Comparison of ENCODE assay signal across 8 cellular contexts in the genomic region with DNA sequence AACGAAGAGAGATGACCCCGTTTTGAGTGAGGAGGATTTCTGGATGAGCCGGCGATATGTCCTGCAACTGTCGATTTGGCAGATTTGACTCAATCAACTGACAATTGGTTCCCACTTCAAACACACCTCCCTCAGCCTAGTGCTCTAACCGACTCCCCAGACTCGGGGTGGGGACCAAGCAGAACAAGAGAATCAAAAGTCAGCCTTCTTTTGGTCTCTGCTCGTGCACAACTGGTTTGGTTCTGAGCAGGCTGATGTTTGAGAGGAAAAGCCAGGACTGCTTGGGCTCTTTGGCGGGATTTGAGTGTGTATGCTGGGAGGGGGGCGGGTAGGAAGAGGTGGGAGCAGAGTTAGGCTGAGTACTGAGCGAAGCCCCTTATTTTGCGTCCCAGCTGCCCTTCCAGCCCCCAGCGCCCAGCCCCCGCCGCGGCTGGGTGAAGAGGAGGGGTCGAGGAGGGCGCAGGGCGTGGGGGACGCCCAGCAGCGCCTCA.
DNase-seq lines count a peak whose midpoint lies in the region; ATAC-seq and TF ChIP-seq lines count a peak whose summit lies in the region.

No MANE protein-coding gene starts in this region.

- peak overlapping the region; percentile 55 for H3K4me3 ChIP-seq in AG04449 (ENCODE audit: low read depth, low read length)
- peak overlapping the region; percentile 67 for H3K4me3 ChIP-seq in iPS-11a (ENCODE audit: low read depth, low read length)

- peaks cover 59% of the 10 kb centered on the region for H3K27me3 Mint-ChIP-seq in activated naive CD8-positive, alpha-beta T cell treated with anti-CD3 and anti-CD28 coated beads for 36 hours

- H3K4me3 Mint-ChIP-seq in activated naive CD8-positive, alpha-beta T cell treated with anti-CD3 and anti-CD28 coated beads for 36 hours, result peak overlapping the region; percentile 61
- H3K4me3 Mint-ChIP-seq in stimulated activated effector memory CD8-positive, alpha-beta T cell treated with anti-CD3 and anti-CD28 coated beads, Interleukin-12 subunit alpha, Interleukin-12 subunit beta, amount 100 ng/mL, for 72 hours, result peak overlapping the region; percentile 56

- no peak overlapping the region for H3K27ac Mint-ChIP-seq in activated naive CD8-positive, alpha-beta T cell treated with anti-CD3 and anti-CD28 coated beads for 36 hours
- H3K27ac Mint-ChIP-seq in stimulated activated effector memory CD8-positive, alpha-beta T cell treated with anti-CD3 and anti-CD28 coated beads, Interleukin-12 subunit alpha, Interleukin-12 subunit beta, amount 100 ng/mL, for 72 hours, result no peak overlapping the region

- TF ChIP-seq CTCF in AG04449 (IDR thresholded peaks at IDR 0.05; ENCODE audit: insufficient read depth, low read length, missing control alignments), result no peak

- ATAC-seq in GM18868 (IDR thresholded peaks at IDR 0.05; ENCODE audit: unreplicated experiment), result peak; percentile 1
- ATAC-seq in HG03432 (IDR thresholded peaks at IDR 0.05; ENCODE audit: unreplicated experiment), result peak; percentile 7
- no peak for ATAC-seq in stimulated activated effector memory CD8-positive, alpha-beta T cell treated with anti-CD3 and anti-CD28 coated beads, Interleukin-12 subunit alpha, Interleukin-12 subunit beta, amount 100 ng/mL, for 72 hours

- CTCF ChIA-PET in AG04449 (lab: Yijun Ruan, JAX), result interaction anchor here (1.1 kb wide), 1 partner anchor 10 kb away, joined by 5 read pairs; no protein-coding TSS in a partner anchor

- POLR2A ChIA-PET in AG04449 (lab: Yijun Ruan, JAX), result no interaction called here

- no peaks in the 10 kb centered on the region for H3K36me3 Mint-ChIP-seq in activated naive CD8-positive, alpha-beta T cell treated with anti-CD3 and anti-CD28 coated beads for 36 hours
- H3K36me3 Mint-ChIP-seq in stimulated activated effector memory CD8-positive, alpha-beta T cell treated with anti-CD3 and anti-CD28 coated beads, Interleukin-12 subunit alpha, Interleukin-12 subunit beta, amount 100 ng/mL, for 72 hours, result no peaks in the 10 kb centered on the region

- DNase-seq in AG04449 (ENCODE audit: low read depth, low spot score), result no peak
- no peak for DNase-seq in activated naive CD8-positive, alpha-beta T cell treated with anti-CD3 and anti-CD28 coated beads for 36 hours
- no peak for DNase-seq in stimulated activated effector memory CD8-positive, alpha-beta T cell treated with anti-CD3 and anti-CD28 coated beads, Interleukin-12 subunit alpha, Interleukin-12 subunit beta, amount 100 ng/mL, for 72 hours (ENCODE audit: low spot score in 2 of 2)
- no peak for DNase-seq in NCI-H345 treated with DMSO at 0.1 percent for 48 hours (lab: John Stamatoyannopoulos, UW; ENCODE audit: unreplicated experiment)
- no peak for DNase-seq in HCEC 1CT

- H3K9me3 Mint-ChIP-seq in activated naive CD8-positive, alpha-beta T cell treated with anti-CD3 and anti-CD28 coated beads for 36 hours, result no peaks in the 10 kb centered on the region
- no peaks in the 10 kb centered on the region for H3K9me3 Mint-ChIP-seq in stimulated activated effector memory CD8-positive, alpha-beta T cell treated with anti-CD3 and anti-CD28 coated beads, Interleukin-12 subunit alpha, Interleukin-12 subunit beta, amount 100 ng/mL, for 72 hours

- H3K4me1 Mint-ChIP-seq in activated naive CD8-positive, alpha-beta T cell treated with anti-CD3 and anti-CD28 coated beads for 36 hours, result peaks cover 10% of the 10 kb centered on the region
- peaks cover 13% of the 10 kb centered on the region for H3K4me1 Mint-ChIP-seq in stimulated activated effector memory CD8-positive, alpha-beta T cell treated with anti-CD3 and anti-CD28 coated beads, Interleukin-12 subunit alpha, Interleukin-12 subunit beta, amount 100 ng/mL, for 72 hours
